ENCODE assay signal across 24 cellular contexts in genomic region chr2:38597115-38597514, GRCh38. TPM values are rescaled to one million over a fixed set of nuclear protein-coding genes. Genes with fewer than 3 reads are reported as not detected.
DNase-seq lines count a peak whose midpoint lies in the region; ATAC-seq and TF ChIP-seq lines count a peak whose summit lies in the region.
"Had no signal": no experiment of that assay in that cellular context is flagged by ENCODE, and none has a peak within 500 bp of the region (broad histone marks: within the 10 kb centered on the region; RNA-seq: fewer than 3 reads in every experiment).

No MANE protein-coding gene starts in this region.

- H3K4me3 ChIP-seq in SK-N-MC: no peak overlapping the region
- no peak overlapping the region for H3K4me3 ChIP-seq in effector memory CD4-positive, alpha-beta T cell (ENCODE audit: insufficient read depth, low read depth, low read length, poor library complexity, severe bottlenecking)
- H3K4me3 ChIP-seq: colonic mucosa, heart left ventricle had no signal

- no peaks in the 10 kb centered on the region for H3K36me3 ChIP-seq in SK-N-MC (ENCODE audit: insufficient read depth, low read length)
- no peaks in the 10 kb centered on the region for H3K36me3 ChIP-seq in effector memory CD4-positive, alpha-beta T cell (ENCODE audit: control insufficient read depth, insufficient read depth, low read length)
- H3K36me3 ChIP-seq: colonic mucosa, heart left ventricle, thoracic aorta had no signal

- H3K27ac ChIP-seq in SK-N-MC: 0 out of 2 replicates have a peak overlapping the region, but pooled peaks have one; percentile 12
- peak overlapping the region; percentile 85 for H3K27ac ChIP-seq in effector memory CD4-positive, alpha-beta T cell (ENCODE audit: insufficient read depth, low read length, poor library complexity, severe bottlenecking)
- H3K27ac ChIP-seq: C4-2B, KMS-11 had no signal

- no peak for TF ChIP-seq CTCF in HFFc6 (IDR thresholded peaks at IDR 0.05)

- no peaks in the 10 kb centered on the region for H3K9me3 ChIP-seq in SK-N-MC (ENCODE audit: low read depth, low read length)
- no peaks in the 10 kb centered on the region for H3K9me3 ChIP-seq in effector memory CD4-positive, alpha-beta T cell (ENCODE audit: control insufficient read depth, low read length)
- H3K9me3 ChIP-seq: colonic mucosa, heart left ventricle, thoracic aorta had no signal

- peak overlapping the region; percentile 95 for H3K4me3 Mint-ChIP-seq in activated T-cell treated with anti-CD3 and anti-CD28 coated beads, Interleukin-2, amount 50 U/mL, for 4 hours
- peak overlapping the region; percentile 93 for H3K4me3 Mint-ChIP-seq in stimulated activated effector memory CD8-positive, alpha-beta T cell treated with anti-CD3 and anti-CD28 coated beads, Interleukin-12 subunit alpha, Interleukin-12 subunit beta, amount 100 ng/mL, for 72 hours
- H3K4me3 Mint-ChIP-seq in HFFc6: no peak overlapping the region
- H3K4me3 Mint-ChIP-seq: natural killer cell had no signal

- H3K9me3 Mint-ChIP-seq in activated T-cell treated with anti-CD3 and anti-CD28 coated beads, Interleukin-2, amount 50 U/mL, for 4 hours: no peaks in the 10 kb centered on the region
- H3K9me3 Mint-ChIP-seq in stimulated activated effector memory CD8-positive, alpha-beta T cell treated with anti-CD3 and anti-CD28 coated beads, Interleukin-12 subunit alpha, Interleukin-12 subunit beta, amount 100 ng/mL, for 72 hours: no peaks in the 10 kb centered on the region
- H3K9me3 Mint-ChIP-seq in HFFc6: no peaks in the 10 kb centered on the region
- H3K9me3 Mint-ChIP-seq: natural killer cell had no signal

- peak overlapping the region; percentile 89 for H3K27ac Mint-ChIP-seq in stimulated activated effector memory CD8-positive, alpha-beta T cell treated with anti-CD3 and anti-CD28 coated beads, Interleukin-12 subunit alpha, Interleukin-12 subunit beta, amount 100 ng/mL, for 72 hours
- H3K27ac Mint-ChIP-seq in HFFc6: no peak overlapping the region
- H3K27ac Mint-ChIP-seq: natural killer cell had no signal

- H3K27me3 ChIP-seq in effector memory CD4-positive, alpha-beta T cell (replicated peaks; ENCODE audit: control insufficient read depth, insufficient read depth, low read length, poor library complexity, severe bottlenecking): no peaks in the 10 kb centered on the region
- H3K27me3 ChIP-seq: colonic mucosa, heart left ventricle had no signal

- no peaks in the 10 kb centered on the region for H3K27me3 Mint-ChIP-seq in activated T-cell treated with anti-CD3 and anti-CD28 coated beads, Interleukin-2, amount 50 U/mL, for 4 hours (ENCODE audit: low read depth)
- H3K27me3 Mint-ChIP-seq in HFFc6 (ENCODE audit: insufficient read depth): no peaks in the 10 kb centered on the region; the same call in 1 of the 2 replicates

- no peak for ATAC-seq in activated T-cell treated with anti-CD3 and anti-CD28 coated beads, Interleukin-2, amount 50 U/mL, for 4 hours
- no peak for ATAC-seq in stimulated activated effector memory CD8-positive, alpha-beta T cell treated with anti-CD3 and anti-CD28 coated beads, Interleukin-12 subunit alpha, Interleukin-12 subunit beta, amount 100 ng/mL, for 72 hours
- ATAC-seq: heart left ventricle, left lobe of liver, natural killer cell had no signal

- H3K9ac ChIP-seq in SK-N-MC (ENCODE audit: insufficient read length): no peak overlapping the region
- H3K9ac ChIP-seq: KMS-11 had no signal

- H3K4me1 Mint-ChIP-seq in activated T-cell treated with anti-CD3 and anti-CD28 coated beads, Interleukin-2, amount 50 U/mL, for 4 hours (ENCODE audit: low read depth): peaks cover 54% of the 10 kb centered on the region
- peaks cover 48% of the 10 kb centered on the region for H3K4me1 Mint-ChIP-seq in stimulated activated effector memory CD8-positive, alpha-beta T cell treated with anti-CD3 and anti-CD28 coated beads, Interleukin-12 subunit alpha, Interleukin-12 subunit beta, amount 100 ng/mL, for 72 hours
- peaks cover 63% of the 10 kb centered on the region for H3K4me1 Mint-ChIP-seq in HFFc6 (ENCODE audit: low read depth)

- peaks cover 22% of the 10 kb centered on the region for H3K36me3 Mint-ChIP-seq in activated T-cell treated with anti-CD3 and anti-CD28 coated beads, Interleukin-2, amount 50 U/mL, for 4 hours (ENCODE audit: insufficient read depth)
- peaks cover 92% of the 10 kb centered on the region for H3K36me3 Mint-ChIP-seq in stimulated activated effector memory CD8-positive, alpha-beta T cell treated with anti-CD3 and anti-CD28 coated beads, Interleukin-12 subunit alpha, Interleukin-12 subunit beta, amount 100 ng/mL, for 72 hours
- H3K36me3 Mint-ChIP-seq in HFFc6 (ENCODE audit: low read depth): peaks cover 7% of the 10 kb centered on the region
- H3K36me3 Mint-ChIP-seq: natural killer cell had no signal

- no peak for DNase-seq in activated T-cell treated with anti-CD3 and anti-CD28 coated beads, Interleukin-2, amount 50 U/mL, for 4 hours
- DNase-seq in activated T-cell treated with anti-CD3 and anti-CD28 coated beads for 4 hours (no peak), SK-N-MC (ENCODE audit: low read depth, low spot score) (no peak), NOMO-1 (lab: John Stamatoyannopoulos, UW; ENCODE audit: unreplicated experiment in 2 of 2) (no peak), T-helper 9 cell (no peak), HFFc6 (no peak)
- no peak for DNase-seq in effector memory CD4-positive, alpha-beta T cell
- no peak for DNase-seq in stimulated activated effector memory CD8-positive, alpha-beta T cell treated with anti-CD3 and anti-CD28 coated beads, Interleukin-12 subunit alpha, Interleukin-12 subunit beta, amount 100 ng/mL, for 72 hours (ENCODE audit: low spot score in 2 of 2)
- DNase-seq: activated CD4-positive, alpha-beta T cell treated with anti-CD3 and anti-CD28 coated beads, Interleukin-2, amount 50 U/mL, for 1 hour; colonic mucosa; DMS 273 treated with DMSO at 0.1 percent for 48 hours; GOT3; heart left ventricle; natural killer cell; NCI-H1105; NCI-H510A treated with DMSO at 0.1 percent for 48 hours; posterior cingulate gyrus; RPMI8226; stimulated activated CD4-positive, alpha-beta T cell treated with anti-CD3 and anti-CD28 coated beads, Interleukin-1b, Interleukin-23, amount 100 ng/mL, for 48 hours; stimulated activated naive CD4-positive, alpha-beta T cell had no signal

- H3K4me1 ChIP-seq in effector memory CD4-positive, alpha-beta T cell (ENCODE audit: control insufficient read depth, insufficient read depth, low read length, poor library complexity, severe bottlenecking): peaks cover 17% of the 10 kb centered on the region

RNA-seq across cellular contexts. Expression of gene HNRNPLL, which starts 5.6 kb away (rescaled TPM):
- total RNA-seq in activated T-cell treated with anti-CD3 and anti-CD28 coated beads, Interleukin-2, amount 50 U/mL, for 4 hours: 10 to 100 TPM; 62.7 to 86.3 (median 70.1) TPM
- 10 to 100 TPM; 45.5 to 57.5 (median 50.2) TPM for total RNA-seq in HFFc6 (2021; fragmentation: NEBNext Ultra II Directional; extraction: Animal tissue kit (Norgen Biotek cat#: 25700))
